In the genomic region with DNA sequence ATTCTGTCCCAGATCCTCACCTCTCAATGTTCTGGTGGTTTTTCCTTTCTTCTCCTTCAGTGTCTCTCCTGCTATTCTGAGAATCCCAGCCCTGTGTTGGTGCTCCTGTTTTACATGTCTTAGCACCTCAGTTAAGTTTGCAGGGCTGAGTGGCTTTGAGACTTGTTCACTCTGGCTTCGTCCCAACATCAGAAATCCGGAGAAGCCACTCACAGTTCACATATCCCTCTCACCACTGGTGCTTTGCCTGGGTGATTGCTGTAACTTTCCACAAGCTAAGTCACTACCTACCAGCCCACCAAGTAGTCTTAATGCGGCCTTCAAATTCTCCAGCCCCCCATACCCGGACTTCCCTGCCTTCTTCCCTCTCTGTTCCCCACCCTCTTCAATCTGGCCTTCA, we compare ENCODE assay signal across 22 cellular contexts. TPM values are rescaled to one million over a fixed set of nuclear protein-coding genes. Genes with fewer than 3 reads are reported as not detected.
DNase-seq lines count a peak whose midpoint lies in the region; ATAC-seq and TF ChIP-seq lines count a peak whose summit lies in the region.
"Had no signal": no experiment of that assay in that cellular context is flagged by ENCODE, and none has a peak within 500 bp of the region (broad histone marks: within the 10 kb centered on the region; RNA-seq: fewer than 3 reads in every experiment).

No MANE protein-coding gene starts in this region.

- TF ChIP-seq POLR2A in esophagus muscularis mucosa (IDR thresholded peaks at IDR 0.05; ENCODE audit: low read depth), result no peak

- H3K27me3 Mint-ChIP-seq in activated naive CD4-positive, alpha-beta T cell treated with anti-CD3 and anti-CD28 coated beads, Interleukin-2, amount 50 U/mL, for 24 hours, result no peaks in the 10 kb centered on the region
- no peaks in the 10 kb centered on the region for H3K27me3 Mint-ChIP-seq in T-cell
- H3K27me3 Mint-ChIP-seq in effector memory CD8-positive, alpha-beta T cell, result no peaks in the 10 kb centered on the region
- H3K27me3 Mint-ChIP-seq in stimulated activated naive CD8-positive, alpha-beta T cell treated with anti-CD3 and anti-CD28 coated beads, Interleukin-15, amount 100 ng/mL, for 72 hours, result no peaks in the 10 kb centered on the region

- no peaks in the 10 kb centered on the region for H3K9me3 Mint-ChIP-seq in activated naive CD4-positive, alpha-beta T cell treated with anti-CD3 and anti-CD28 coated beads, Interleukin-2, amount 50 U/mL, for 24 hours
- H3K9me3 Mint-ChIP-seq in T-cell, result no peaks in the 10 kb centered on the region
- H3K9me3 Mint-ChIP-seq in effector memory CD8-positive, alpha-beta T cell, result no peaks in the 10 kb centered on the region
- no peaks in the 10 kb centered on the region for H3K9me3 Mint-ChIP-seq in stimulated activated naive CD8-positive, alpha-beta T cell treated with anti-CD3 and anti-CD28 coated beads, Interleukin-15, amount 100 ng/mL, for 72 hours

- POLR2A ChIA-PET in T-cell (lab: Charles Lee), result no interaction called here

- H3K36me3 ChIP-seq in esophagus muscularis mucosa, result peaks cover 0 to 10% (median under 1%) of the 10 kb centered on the region in 4 donors
- H3K36me3 ChIP-seq: gastrocnemius medialis, uterus had no signal

- H3K9me3 ChIP-seq in esophagus muscularis mucosa, result no peaks in the 10 kb centered on the region
- H3K9me3 ChIP-seq: gastrocnemius medialis, right lobe of liver, stomach, uterus had no signal

- intact Hi-C loops in esophagus muscularis mucosa (cut with DNase I), result no loop called here

- no peaks in the 10 kb centered on the region for H3K27me3 ChIP-seq in esophagus muscularis mucosa
- H3K27me3 ChIP-seq: cardiac muscle cell, dorsolateral prefrontal cortex, gastrocnemius medialis, right lobe of liver, uterus had no signal

- no peak for DNase-seq in activated naive CD4-positive, alpha-beta T cell treated with Interleukin-2 at 50 U/mL for 16 hours
- no peak for DNase-seq in T-cell
- DNase-seq in effector memory CD8-positive, alpha-beta T cell, result no peak
- DNase-seq in stimulated activated naive CD8-positive, alpha-beta T cell treated with anti-CD3 and anti-CD28 coated beads, Interleukin-15, amount 100 ng/mL, for 72 hours, result no peak
- DNase-seq in GOT3 (lab: John Stamatoyannopoulos, UW), result no peak
- DNase-seq in esophagus muscularis mucosa (ENCODE audit: extremely low spot score), result no peak
- no peak for DNase-seq in SKM-1 (lab: John Stamatoyannopoulos, UW; ENCODE audit: unreplicated experiment)
- DNase-seq: amniotic stem cell, dorsolateral prefrontal cortex, erythroblast, gastrocnemius medialis, GF-D8, NCI-H2081, NCI-H446 treated with DMSO at 0.1 percent for 48 hours, right lobe of liver, stomach, uterus, WERI-Rb-1 had no signal

- CTCF ChIA-PET in T-cell (lab: Charles Lee), result interaction anchor here (1.1 to 1.2 kb wide), 2 partner anchors 53 to 169 kb away, joined by 3 to 5 read pairs; no protein-coding TSS in a partner anchor

- peaks cover 82% of the 10 kb centered on the region for H3K4me1 Mint-ChIP-seq in activated naive CD4-positive, alpha-beta T cell treated with anti-CD3 and anti-CD28 coated beads, Interleukin-2, amount 50 U/mL, for 24 hours
- H3K4me1 Mint-ChIP-seq in T-cell, result peaks cover 73 to 83% (median 76%) of the 10 kb centered on the region in 3 donors
- H3K4me1 Mint-ChIP-seq in effector memory CD8-positive, alpha-beta T cell (ENCODE audit: low read depth in 2 of 2), result peaks cover 44 to 55% of the 10 kb centered on the region in 2 donors
- peaks cover 85% of the 10 kb centered on the region for H3K4me1 Mint-ChIP-seq in stimulated activated naive CD8-positive, alpha-beta T cell treated with anti-CD3 and anti-CD28 coated beads, Interleukin-15, amount 100 ng/mL, for 72 hours

- TF ChIP-seq EP300 in esophagus muscularis mucosa (IDR thresholded peaks at IDR 0.05), result no peak

- no peak overlapping the region for H3K4me3 ChIP-seq in esophagus muscularis mucosa
- H3K4me3 ChIP-seq: cardiac muscle cell, dorsolateral prefrontal cortex, gastrocnemius medialis, right lobe of liver, stomach, uterus had no signal

- ATAC-seq in T-cell (replicated peaks in 1 of 4), result no peak
- no peak for ATAC-seq in effector memory CD8-positive, alpha-beta T cell (replicated peaks)
- no peak for ATAC-seq in stimulated activated naive CD8-positive, alpha-beta T cell treated with anti-CD3 and anti-CD28 coated beads, Interleukin-15, amount 100 ng/mL, for 72 hours
- ATAC-seq: gastrocnemius medialis, HCT116, right lobe of liver had no signal

- peaks cover 23% of the 10 kb centered on the region for H3K36me3 Mint-ChIP-seq in activated naive CD4-positive, alpha-beta T cell treated with anti-CD3 and anti-CD28 coated beads, Interleukin-2, amount 50 U/mL, for 24 hours
- peaks cover 68% of the 10 kb centered on the region for H3K36me3 Mint-ChIP-seq in T-cell
- H3K36me3 Mint-ChIP-seq in effector memory CD8-positive, alpha-beta T cell (ENCODE audit: insufficient read depth), result peaks cover 66% of the 10 kb centered on the region

- H3K4me3 Mint-ChIP-seq in activated naive CD4-positive, alpha-beta T cell treated with anti-CD3 and anti-CD28 coated beads, Interleukin-2, amount 50 U/mL, for 24 hours, result peak overlapping the region; percentile 58
- H3K4me3 Mint-ChIP-seq in T-cell, result peak overlapping the region; percentile 64 to 78 (median 72)
- H3K4me3 Mint-ChIP-seq in effector memory CD8-positive, alpha-beta T cell, result peak overlapping the region; percentile 71 to 73
- H3K4me3 Mint-ChIP-seq in stimulated activated naive CD8-positive, alpha-beta T cell treated with anti-CD3 and anti-CD28 coated beads, Interleukin-15, amount 100 ng/mL, for 72 hours, result peak overlapping the region in 1 of 2 donors; percentile 5

- H3K27ac ChIP-seq in esophagus muscularis mucosa (replicated peaks in 1 of 4), result no peak overlapping the region
- H3K27ac ChIP-seq: cardiac muscle cell, gastrocnemius medialis, KMS-11, right lobe of liver, stomach, uterus, WERI-Rb-1 had no signal

- no peak for TF ChIP-seq CTCF in esophagus muscularis mucosa (IDR thresholded peaks at IDR 0.05)

- 86% methylated on average over 4 of the region's 4 CpGs for WGBS in esophagus muscularis mucosa

- peak overlapping the region; percentile 98 for H3K27ac Mint-ChIP-seq in activated naive CD4-positive, alpha-beta T cell treated with anti-CD3 and anti-CD28 coated beads, Interleukin-2, amount 50 U/mL, for 24 hours
- H3K27ac Mint-ChIP-seq in T-cell, result peak overlapping the region; percentile 96
- H3K27ac Mint-ChIP-seq in effector memory CD8-positive, alpha-beta T cell, result peak overlapping the region; percentile 91 to 94
- peak overlapping the region; percentile 50 to 87 for H3K27ac Mint-ChIP-seq in stimulated activated naive CD8-positive, alpha-beta T cell treated with anti-CD3 and anti-CD28 coated beads, Interleukin-15, amount 100 ng/mL, for 72 hours

- H3K4me1 ChIP-seq in esophagus muscularis mucosa, result peaks cover 0 to 4% (median 0%) of the 10 kb centered on the region in 4 donors
- H3K4me1 ChIP-seq: gastrocnemius medialis, stomach, uterus had no signal

RNA-seq across cellular contexts. Expression of a gene that starts 40.2 kb away (rescaled TPM):
- 100 to 1,000 TPM; 362 to 497 (median 398) TPM for total RNA-seq in T-cell
- total RNA-seq in esophagus muscularis mucosa, result 10 to 100 TPM; 12.6 to 24.9 (median 14.6) TPM

Comparison
In these comparisons a context has a peak if more than half of its experiments do, and no peak if none do; other contexts are left out.
1. RNA of a gene that starts 40.2 kb away (total RNA-seq): 362 to 497 TPM in T-cell; 12.6 to 24.9 TPM in esophagus muscularis mucosa; every median in the first group is over 10 times any median in the second.
2. Peak in every context shown above with its lines, with median percentiles within 50 percentile points of each other: H3K27ac Mint-ChIP-seq.